Comparison of ENCODE assay signal across 10 cellular contexts in genomic region chr2:231399853-231400667, GRCh38. TPM values are rescaled to one million over a fixed set of nuclear protein-coding genes. Genes with fewer than 3 reads are reported as not detected.
DNase-seq lines count a peak whose midpoint lies in the region; ATAC-seq, FAIRE-seq and TF ChIP-seq lines count a peak whose summit lies in the region.
"Had no signal": no experiment of that assay in that cellular context is flagged by ENCODE, and none has a peak within 500 bp of the region (broad histone marks: within the 10 kb centered on the region; RNA-seq: fewer than 3 reads in every experiment).

No MANE protein-coding gene starts in this region.

- H3K36me3 ChIP-seq in kidney (ENCODE audit: control insufficient read depth in 1 of 2, insufficient read depth in 2 of 2, low read length in 2 of 2), result no peaks in the 10 kb centered on the region

- peak; percentile 16 for ATAC-seq in WTC11
- ATAC-seq: activated CD8-positive, alpha-beta T cell treated with anti-CD3 and anti-CD28 coated beads for 36 hours had no signal

- TF ChIP-seq CTCF in WTC11 (IDR thresholded peaks at IDR 0.05) (no peak), kidney (IDR thresholded peaks at IDR 0.05; ENCODE audit: borderline replicate concordance, extremely low read depth, insufficient read depth) (no peak)

- H3K27ac ChIP-seq in substantia nigra (ENCODE audit: low read depth, low read length, poor library complexity, severe bottlenecking) (peak overlapping the region; percentile 4), kidney (ENCODE audit: low read depth in 2 of 2, low read length in 2 of 2) (no peak overlapping the region)

- peak overlapping the region; percentile 86 for H3K27ac Mint-ChIP-seq in WTC11
- H3K27ac Mint-ChIP-seq: activated CD8-positive, alpha-beta T cell treated with anti-CD3 and anti-CD28 coated beads for 36 hours had no signal

- CTCF ChIA-PET in WTC11 (lab: Charles Lee), result interaction anchor here (0.6 to 2.4 kb wide), 21 partner anchors 9 to 535 kb away, joined by 3 to 19 read pairs (median 6); partner anchors contain the start of genes ITM2C and NCL

- H3K4me3 Mint-ChIP-seq in WTC11, result no peak overlapping the region
- H3K4me3 Mint-ChIP-seq: activated CD8-positive, alpha-beta T cell treated with anti-CD3 and anti-CD28 coated beads for 36 hours had no signal

- intact Hi-C loops in kidney (cut with DNase I), result no loop called here

- DNase-seq in HPDE6-E6E7 (ENCODE audit: extremely low spot score), result peak; percentile 54
- no peak for DNase-seq in WTC11 (ENCODE audit: low spot score)
- peak; percentile 66 for DNase-seq in islet precursor cell
- peak in 27 of 49 donors; percentile 20 to 75 (median 37) for DNase-seq in substantia nigra (lab: John Stamatoyannopoulos, UW)
- DNase-seq in kidney, result no peak
- no peak for DNase-seq in DMS 273 (lab: John Stamatoyannopoulos, UW; ENCODE audit: unreplicated experiment)
- DNase-seq in DMS153 treated with DMSO at 0.1 percent for 48 hours (lab: John Stamatoyannopoulos, UW; ENCODE audit: unreplicated experiment), result no peak
- DNase-seq in SIG-M5 (lab: John Stamatoyannopoulos, UW), result no peak
- DNase-seq: activated CD8-positive, alpha-beta T cell treated with anti-CD3 and anti-CD28 coated beads for 36 hours had no signal

- H3K27me3 Mint-ChIP-seq in WTC11 (ENCODE audit: low read depth), result no peaks in the 10 kb centered on the region

- POLR2A ChIA-PET in WTC11 (lab: Charles Lee), result interaction anchor here (0.6 to 1.2 kb wide), 4 partner anchors 9 to 108 kb away, joined by 3 to 8 read pairs (median 6); no protein-coding TSS in a partner anchor

- no peak for FAIRE-seq in kidney (lab: Jason Lieb, UNC)

- no peak overlapping the region for H3K9ac ChIP-seq in kidney (ENCODE audit: low read length in 2 of 2)

- no peak overlapping the region for H3K4me3 ChIP-seq in kidney (ENCODE audit: low read length in 2 of 2)

- peaks cover 71% of the 10 kb centered on the region for H3K4me1 Mint-ChIP-seq in WTC11

- H3K4me1 ChIP-seq in kidney (ENCODE audit: control insufficient read depth in 1 of 2, insufficient read depth in 1 of 2, low read depth in 1 of 2, low read length in 2 of 2), result peaks cover 0 to 6% of the 10 kb centered on the region in 2 donors

- peaks cover 27% of the 10 kb centered on the region for H3K36me3 Mint-ChIP-seq in WTC11

- H3K9me3 ChIP-seq in kidney (ENCODE audit: control insufficient read depth in 1 of 2, low read length in 2 of 2), result no peaks in the 10 kb centered on the region

- no peaks in the 10 kb centered on the region for H3K9me3 Mint-ChIP-seq in WTC11
- H3K9me3 Mint-ChIP-seq: activated CD8-positive, alpha-beta T cell treated with anti-CD3 and anti-CD28 coated beads for 36 hours had no signal

TF ChIP-seq in WTC11, 78 proteins besides CTCF, POLR2A, EP300 and RAD21:
- TF ChIP-seq HMGA2 (CRISPR knock-in tag; IDR thresholded peaks at IDR 0.05) (no peak), ARID4B (CRISPR knock-in tag; IDR thresholded peaks at IDR 0.05; ENCODE audit: borderline replicate concordance) (no peak), USF2 (CRISPR knock-in tag; IDR thresholded peaks at IDR 0.05) (no peak)

RNA-seq across cellular contexts. Expression of gene B3GNT7, which starts 4.5 kb away (rescaled TPM):
- total RNA-seq in WTC11 (2021) (151 to 197 TPM (median 194 TPM) in 3 replicates), kidney (9.3 TPM)
- 2.4 TPM for polyA plus RNA-seq in kidney (ENCODE audit: insufficient read depth, low read depth, low replicate concordance)
- total RNA-seq: LHCN-M2 had no signal

Comparison
In these comparisons a context has a peak if more than half of its experiments do, and no peak if none do; other contexts are left out.
1. DNase-seq: peak in HPDE6-E6E7 (single experiment), islet precursor cell (single experiment) and substantia nigra (27 of 49); none in WTC11 (single experiment), kidney (single experiment), DMS 273 (single experiment), DMS153 treated with DMSO at 0.1 percent for 48 hours (single experiment) and SIG-M5 (single experiment).
2. RNA of gene B3GNT7, which starts 4.5 kb away (total RNA-seq): 151 to 197 TPM in WTC11; 9.3 TPM in kidney (single experiment); every median in the first group is over 10 times any median in the second.